Comparison of ENCODE assay signal across 21 cellular contexts in the genomic region with DNA sequence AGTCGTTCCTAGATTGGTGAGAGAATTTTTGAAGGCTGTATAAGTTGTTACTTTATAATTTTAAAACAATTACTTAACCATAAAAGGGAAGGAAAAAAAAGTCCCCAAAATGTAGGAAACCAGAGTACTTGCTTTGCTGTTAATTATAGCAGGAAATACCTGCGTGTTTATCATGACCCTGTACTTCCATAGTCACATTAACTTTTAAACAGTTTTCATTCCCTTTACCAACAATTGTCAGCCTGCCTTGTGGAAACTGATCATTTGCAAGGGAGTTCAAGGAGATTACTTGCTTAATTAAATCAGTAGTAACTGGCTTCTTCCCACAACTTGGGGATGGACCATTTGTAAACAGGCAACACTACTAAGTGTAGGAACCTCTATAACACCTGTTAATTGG.
"Had no signal": no experiment of that assay in that cellular context is flagged by ENCODE, and none has a peak within 500 bp of the region (broad histone marks: within the 10 kb centered on the region; RNA-seq: fewer than 3 reads in every experiment).

No MANE protein-coding gene starts in this region.

- DNase-seq: dorsolateral prefrontal cortex; effector CD4-positive, alpha-beta T cell; effector memory CD4-positive, alpha-beta T cell; erythroblast; esophagus squamous epithelium; foreskin fibroblast; foreskin melanocyte; gastrocnemius medialis; glutamatergic neuron; head of caudate nucleus; heart right ventricle; hippocampal formation; left cardiac atrium; left lung; left ventricle myocardium superior; lower lobe of right lung; mesenchymal stem cell; mucosa of descending colon; naive B cell had no signal

- H3K27ac ChIP-seq: coronary artery, dorsolateral prefrontal cortex, epithelial cell of prostate, esophagus squamous epithelium, gastrocnemius medialis, heart right ventricle, left lung, lower lobe of right lung had no signal
